Comparison of ENCODE assay signal across 8 cellular contexts in genomic region chrX:80808854-80809493, GRCh38. TPM values are rescaled to one million over a fixed set of nuclear protein-coding genes. Genes with fewer than 3 reads are reported as not detected.
DNase-seq lines count a peak whose midpoint lies in the region; FAIRE-seq and TF ChIP-seq lines count a peak whose summit lies in the region.

No MANE protein-coding gene starts in this region.

- H3K4me2 ChIP-seq in astrocyte (ENCODE audit: low read length) (peak overlapping the region; percentile 95), skeletal muscle satellite cell (ENCODE audit: low read length) (peak overlapping the region; percentile 85)

- no peaks in the 10 kb centered on the region for H3K9me3 Mint-ChIP-seq in astrocyte (ENCODE audit: unreplicated experiment)

- peaks cover 4% of the 10 kb centered on the region for H3K4me1 Mint-ChIP-seq in astrocyte (ENCODE audit: low read depth, unreplicated experiment)

- peak overlapping the region; percentile 50 for H2AFZ ChIP-seq in astrocyte (ENCODE audit: low read depth, low read length)

- TF ChIP-seq CTCF in astrocyte (IDR thresholded peaks at IDR 0.05; ENCODE audit: insufficient read depth, low read depth, low read length), result no peak

- H3K27ac ChIP-seq in SJSA1 (no peak overlapping the region), astrocyte (ENCODE audit: low read depth, low read length) (peak overlapping the region; percentile 72), iPS-20b (ENCODE audit: low read length) (no peak overlapping the region)

- H3K36me3 Mint-ChIP-seq in astrocyte (ENCODE audit: low read depth, unreplicated experiment), result no peaks in the 10 kb centered on the region

- H3K27ac Mint-ChIP-seq in astrocyte (ENCODE audit: unreplicated experiment), result peak overlapping the region; percentile 41

- H3K79me2 ChIP-seq in astrocyte (ENCODE audit: insufficient read depth, low read length), result peaks cover 15% of the 10 kb centered on the region

- H3K36me3 ChIP-seq in SJSA1 (no peaks in the 10 kb centered on the region), astrocyte (ENCODE audit: insufficient read depth, low read length) (no peaks in the 10 kb centered on the region), iPS-20b (ENCODE audit: insufficient read depth, low read depth, low read length) (no peaks in the 10 kb centered on the region), skeletal muscle satellite cell (ENCODE audit: insufficient read depth, low read length) (no peaks in the 10 kb centered on the region)

- H3K9me3 ChIP-seq in SJSA1 (replicated peaks), result no peaks in the 10 kb centered on the region
- H3K9me3 ChIP-seq in astrocyte (ENCODE audit: insufficient read depth, low read depth, low read length), result no peaks in the 10 kb centered on the region
- H3K9me3 ChIP-seq in iPS-20b (ENCODE audit: insufficient read depth, low read depth, low read length), result no peaks in the 10 kb centered on the region
- H3K9me3 ChIP-seq in skeletal muscle satellite cell (replicated peaks; ENCODE audit: low read length), result no peaks in the 10 kb centered on the region

- peak overlapping the region; percentile 92 for H3K4me3 Mint-ChIP-seq in astrocyte (ENCODE audit: unreplicated experiment)

- no peak for FAIRE-seq in astrocyte (lab: Jason Lieb, UNC)

- H4K20me1 ChIP-seq in astrocyte (ENCODE audit: insufficient read depth, low read length), result no peaks in the 10 kb centered on the region

- H3K4me3 ChIP-seq in SJSA1, result peak overlapping the region; percentile 48
- peak overlapping the region; percentile 85 for H3K4me3 ChIP-seq in astrocyte (ENCODE audit: insufficient read depth, low read depth, low read length)
- H3K4me3 ChIP-seq in iPS-20b (ENCODE audit: low read length), result peak overlapping the region; percentile 90
- H3K4me3 ChIP-seq in skeletal muscle satellite cell (ENCODE audit: low read length), result peak overlapping the region; percentile 83

- H3K4me1 ChIP-seq in SJSA1 (replicated peaks) (no peaks in the 10 kb centered on the region; the same call in 1 of the 2 replicates), astrocyte (ENCODE audit: insufficient read depth, low read length) (peaks cover 5% of the 10 kb centered on the region), iPS-20b (ENCODE audit: insufficient read depth, low read length) (no peaks in the 10 kb centered on the region; the same call in 1 of the 2 replicates), skeletal muscle satellite cell (ENCODE audit: control insufficient read depth, insufficient read depth, low read length) (no peaks in the 10 kb centered on the region)

- no peaks in the 10 kb centered on the region for H3K27me3 ChIP-seq in SJSA1 (replicated peaks)
- H3K27me3 ChIP-seq in astrocyte (ENCODE audit: insufficient read depth, low read length), result no peaks in the 10 kb centered on the region
- H3K27me3 ChIP-seq in iPS-20b (ENCODE audit: insufficient read depth, low read length), result no peaks in the 10 kb centered on the region
- no peaks in the 10 kb centered on the region for H3K27me3 ChIP-seq in skeletal muscle satellite cell (ENCODE audit: control insufficient read depth, insufficient read depth, low read length)

- H3K9ac ChIP-seq in astrocyte (ENCODE audit: low read length) (peak overlapping the region; percentile 82), iPS-20b (ENCODE audit: low read depth, low read length) (peak overlapping the region; percentile 76; the same call in 1 of the 2 replicates), skeletal muscle satellite cell (ENCODE audit: low read depth, low read length) (peak overlapping the region; percentile 74)

- no peaks in the 10 kb centered on the region for H3K27me3 Mint-ChIP-seq in astrocyte (ENCODE audit: low read depth, unreplicated experiment)

- peak; percentile 4 for DNase-seq in stimulated activated CD4-positive, alpha-beta T cell treated with anti-CD3 and anti-CD28 coated beads, Interleukin-12 subunit alpha, Interleukin-12 subunit beta, amount 100 ng/mL, for 4 hours
- no peak for DNase-seq in stimulated activated CD4-positive, alpha-beta T cell treated with anti-CD3 and anti-CD28 coated beads, Interleukin-2, amount 100 ng/mL, for 48 hours
- DNase-seq in SJSA1 (ENCODE audit: low read depth in 1 of 2, low spot score in 2 of 2), result peak in 1 of 2 experiments; percentile 17
- DNase-seq in astrocyte (ENCODE audit: low read depth), result no peak
- no peak for DNase-seq in MV-4-11 (lab: John Stamatoyannopoulos, UW)
- DNase-seq in SKM-1 (lab: John Stamatoyannopoulos, UW; ENCODE audit: unreplicated experiment), result no peak

RNA-seq across cellular contexts. Expression of gene BRWD3, which starts 0.7 kb away (rescaled TPM):
- total RNA-seq in SJSA1 (2014; rRNA removed; shearing (Covaris generic)), result 8.1 and 8.6 TPM in 2 replicates
- 28.1 and 33.1 TPM in 2 replicates for total RNA-seq in astrocyte
- 6.8 and 14.2 TPM in 2 replicates for total RNA-seq in skeletal muscle satellite cell (2012; rRNA removed)
